ENCODE assay signal across 10 cellular contexts in genomic region chr9:35520404-35520790, GRCh38. TPM values are rescaled to one million over a fixed set of nuclear protein-coding genes. Genes with fewer than 3 reads are reported as not detected.
DNase-seq lines count a peak whose midpoint lies in the region; TF ChIP-seq lines count a peak whose summit lies in the region.
"Had no signal": no experiment of that assay in that cellular context is flagged by ENCODE, and none has a peak within 500 bp of the region (broad histone marks: within the 10 kb centered on the region; RNA-seq: fewer than 3 reads in every experiment).

No MANE protein-coding gene starts in this region.

- no peaks in the 10 kb centered on the region for H3K27me3 ChIP-seq in breast epithelium
- no peaks in the 10 kb centered on the region for H3K27me3 ChIP-seq in layer of hippocampus (ENCODE audit: control insufficient read depth, insufficient read depth, low read length)
- no peaks in the 10 kb centered on the region for H3K27me3 ChIP-seq in skeletal muscle satellite cell (ENCODE audit: control insufficient read depth, insufficient read depth, low read length)

- intact Hi-C loops in breast epithelium (cut with DNase I; ENCODE audit: low total_unique reads) = no loop called here

- H3K27ac ChIP-seq in breast epithelium (peak overlapping the region; percentile 93 to 95), layer of hippocampus (ENCODE audit: low read depth, low read length) (peak overlapping the region; percentile 93)

- H3K4me3 ChIP-seq in breast epithelium = no peak overlapping the region
- peak overlapping the region; percentile 43 for H3K4me3 ChIP-seq in skeletal muscle satellite cell (ENCODE audit: low read length)

- H3K4me1 Mint-ChIP-seq in activated CD4-positive, alpha-beta T cell treated with anti-CD3 and anti-CD28 coated beads, Interleukin-2, amount 10 ng/mL, durations not matched to agents 7 days and 5 days = no peaks in the 10 kb centered on the region

- CTCF ChIA-PET in activated CD4-positive, alpha-beta T cell treated with anti-CD3 and anti-CD28 coated beads, Interleukin-2, amount 10 ng/mL, durations not matched to agents 7 days and 5 days (lab: Charles Lee) = interaction anchor here (0.6 to 1.2 kb wide), 2 partner anchors 14 to 1400 kb away, joined by 3 to 4 read pairs; no protein-coding TSS in a partner anchor

- no peaks in the 10 kb centered on the region for H3K36me3 Mint-ChIP-seq in activated CD4-positive, alpha-beta T cell treated with anti-CD3 and anti-CD28 coated beads, Interleukin-2, amount 10 ng/mL, durations not matched to agents 7 days and 5 days (ENCODE audit: low read depth)
- H3K36me3 Mint-ChIP-seq: WTC11 had no signal

- H3K27ac Mint-ChIP-seq in activated CD4-positive, alpha-beta T cell treated with anti-CD3 and anti-CD28 coated beads, Interleukin-2, amount 10 ng/mL, durations not matched to agents 7 days and 5 days = no peak overlapping the region
- H3K27ac Mint-ChIP-seq: WTC11 had no signal

- H3K36me3 ChIP-seq in breast epithelium (no peaks in the 10 kb centered on the region), skeletal muscle satellite cell (ENCODE audit: insufficient read depth, low read length) (peaks cover 6% of the 10 kb centered on the region)

- no peak for TF ChIP-seq CTCF in breast epithelium (IDR thresholded peaks at IDR 0.05)

- H3K9ac ChIP-seq in skeletal muscle satellite cell (ENCODE audit: low read depth, low read length) = peak overlapping the region; percentile 89

- H3K4me1 ChIP-seq in breast epithelium (peaks cover 12 to 61% of the 10 kb centered on the region in 2 donors), skeletal muscle satellite cell (ENCODE audit: control insufficient read depth, insufficient read depth, low read length) (peaks cover 84% of the 10 kb centered on the region)

- no peak overlapping the region for H3K4me3 Mint-ChIP-seq in activated CD4-positive, alpha-beta T cell treated with anti-CD3 and anti-CD28 coated beads, Interleukin-2, amount 10 ng/mL, durations not matched to agents 7 days and 5 days
- H3K4me3 Mint-ChIP-seq: WTC11 had no signal

- H3K9me3 Mint-ChIP-seq in activated CD4-positive, alpha-beta T cell treated with anti-CD3 and anti-CD28 coated beads, Interleukin-2, amount 10 ng/mL, durations not matched to agents 7 days and 5 days = no peaks in the 10 kb centered on the region
- H3K9me3 Mint-ChIP-seq: WTC11 had no signal

- no peak for TF ChIP-seq POLR2A in breast epithelium (IDR thresholded peaks at IDR 0.05)

- DNase-seq in EH (ENCODE audit: low read depth) = peak; percentile 58
- no peak for DNase-seq in breast epithelium (ENCODE audit: low spot score in 2 of 2)
- no peak for DNase-seq in activated CD4-positive, alpha-beta T cell treated with anti-CD3 and anti-CD28 coated beads, Interleukin-2, amount 10 ng/mL, durations not matched to agents 7 days and 5 days
- DNase-seq in T1000 (lab: John Stamatoyannopoulos, UW) = no peak
- no peak for DNase-seq in KG1 (lab: John Stamatoyannopoulos, UW)
- DNase-seq in NCI-H187 treated with DMSO at 0.1 percent for 48 hours (lab: John Stamatoyannopoulos, UW) = no peak
- DNase-seq: NCI-H2227 treated with DMSO at 0.1 percent for 48 hours had no signal

- H3K4me2 ChIP-seq in skeletal muscle satellite cell (ENCODE audit: low read length) = peak overlapping the region; percentile 74

- no peaks in the 10 kb centered on the region for H3K27me3 Mint-ChIP-seq in activated CD4-positive, alpha-beta T cell treated with anti-CD3 and anti-CD28 coated beads, Interleukin-2, amount 10 ng/mL, durations not matched to agents 7 days and 5 days

- H3K9me3 ChIP-seq in breast epithelium (no peaks in the 10 kb centered on the region), skeletal muscle satellite cell (replicated peaks; ENCODE audit: low read length) (no peaks in the 10 kb centered on the region)

- POLR2A ChIA-PET in activated CD4-positive, alpha-beta T cell treated with anti-CD3 and anti-CD28 coated beads, Interleukin-2, amount 10 ng/mL, durations not matched to agents 7 days and 5 days (lab: Charles Lee) = no interaction called here

RNA-seq across cellular contexts. Expression of gene RUSC2, which starts 30.5 kb away (rescaled TPM):
- total RNA-seq in breast epithelium = 10 to 100 TPM; 17.0 to 17.1 (median 17.1) TPM
- total RNA-seq in skeletal muscle satellite cell (2012; rRNA removed) = 19.5 and 22.5 TPM in 2 replicates
- total RNA-seq in activated CD4-positive, alpha-beta T cell treated with anti-CD3 and anti-CD28 coated beads, Interleukin-2, amount 10 ng/mL, durations not matched to agents 7 days and 5 days = 1 to 10 TPM; 3.6 to 4.0 TPM
